1 cellular context compared by ENCODE assay signal in the genomic region with DNA sequence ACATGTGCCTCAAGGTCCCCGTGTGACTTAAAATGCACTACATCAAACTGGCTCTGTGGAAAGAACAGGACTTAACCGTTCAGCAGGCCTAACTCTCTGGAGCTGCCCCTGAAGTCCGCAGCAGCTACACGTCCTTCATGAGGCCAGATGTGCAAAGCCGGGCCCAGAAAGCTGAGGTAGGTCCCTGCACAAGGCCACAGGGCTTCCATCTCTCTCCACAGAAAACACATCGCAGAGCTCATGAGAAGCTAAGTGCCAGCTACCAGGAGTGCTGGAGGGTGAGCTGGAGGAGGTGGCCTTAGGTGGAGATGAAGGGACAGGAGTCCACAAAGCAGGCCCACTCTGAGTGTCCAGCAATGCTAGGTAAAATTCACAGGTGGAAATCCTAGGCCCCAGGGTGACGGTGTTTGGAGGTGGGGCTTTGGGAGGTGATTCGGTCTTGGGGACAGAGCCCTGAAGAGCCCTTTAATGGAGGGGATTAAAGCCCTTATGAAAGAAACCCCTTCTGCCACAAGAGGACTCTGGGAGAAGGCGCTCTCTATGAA.
TF ChIP-seq lines count a peak whose summit lies in the region.

No MANE protein-coding gene starts in this region.

TF ChIP-seq in GM12878, 131 proteins besides CTCF, POLR2A, EP300 and RAD21 (continued from another document):
- TF ChIP-seq, protein P1, sequence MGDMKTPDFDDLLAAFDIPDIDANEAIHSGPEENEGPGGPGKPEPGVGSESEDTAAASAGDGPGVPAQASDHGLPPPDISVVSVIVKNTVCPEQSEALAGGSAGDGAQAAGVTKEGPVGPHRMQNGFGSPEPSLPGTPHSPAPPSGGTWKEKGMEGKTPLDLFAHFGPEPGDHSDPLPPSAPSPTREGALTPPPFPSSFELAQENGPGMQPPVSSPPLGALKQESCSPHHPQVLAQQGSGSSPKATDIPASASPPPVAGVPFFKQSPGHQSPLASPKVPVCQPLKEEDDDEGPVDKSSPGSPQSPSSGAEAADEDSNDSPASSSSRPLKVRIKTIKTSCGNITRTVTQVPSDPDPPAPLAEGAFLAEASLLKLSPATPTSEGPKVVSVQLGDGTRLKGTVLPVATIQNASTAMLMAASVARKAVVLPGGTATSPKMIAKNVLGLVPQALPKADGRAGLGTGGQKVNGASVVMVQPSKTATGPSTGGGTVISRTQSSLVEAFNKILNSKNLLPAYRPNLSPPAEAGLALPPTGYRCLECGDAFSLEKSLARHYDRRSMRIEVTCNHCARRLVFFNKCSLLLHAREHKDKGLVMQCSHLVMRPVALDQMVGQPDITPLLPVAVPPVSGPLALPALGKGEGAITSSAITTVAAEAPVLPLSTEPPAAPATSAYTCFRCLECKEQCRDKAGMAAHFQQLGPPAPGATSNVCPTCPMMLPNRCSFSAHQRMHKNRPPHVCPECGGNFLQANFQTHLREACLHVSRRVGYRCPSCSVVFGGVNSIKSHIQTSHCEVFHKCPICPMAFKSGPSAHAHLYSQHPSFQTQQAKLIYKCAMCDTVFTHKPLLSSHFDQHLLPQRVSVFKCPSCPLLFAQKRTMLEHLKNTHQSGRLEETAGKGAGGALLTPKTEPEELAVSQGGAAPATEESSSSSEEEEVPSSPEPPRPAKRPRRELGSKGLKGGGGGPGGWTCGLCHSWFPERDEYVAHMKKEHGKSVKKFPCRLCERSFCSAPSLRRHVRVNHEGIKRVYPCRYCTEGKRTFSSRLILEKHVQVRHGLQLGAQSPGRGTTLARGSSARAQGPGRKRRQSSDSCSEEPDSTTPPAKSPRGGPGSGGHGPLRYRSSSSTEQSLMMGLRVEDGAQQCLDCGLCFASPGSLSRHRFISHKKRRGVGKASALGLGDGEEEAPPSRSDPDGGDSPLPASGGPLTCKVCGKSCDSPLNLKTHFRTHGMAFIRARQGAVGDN (IDR thresholded peaks at IDR 0.05) = peak; percentile 29; the same call in 1 of the 2 replicates
